In the genomic region with DNA sequence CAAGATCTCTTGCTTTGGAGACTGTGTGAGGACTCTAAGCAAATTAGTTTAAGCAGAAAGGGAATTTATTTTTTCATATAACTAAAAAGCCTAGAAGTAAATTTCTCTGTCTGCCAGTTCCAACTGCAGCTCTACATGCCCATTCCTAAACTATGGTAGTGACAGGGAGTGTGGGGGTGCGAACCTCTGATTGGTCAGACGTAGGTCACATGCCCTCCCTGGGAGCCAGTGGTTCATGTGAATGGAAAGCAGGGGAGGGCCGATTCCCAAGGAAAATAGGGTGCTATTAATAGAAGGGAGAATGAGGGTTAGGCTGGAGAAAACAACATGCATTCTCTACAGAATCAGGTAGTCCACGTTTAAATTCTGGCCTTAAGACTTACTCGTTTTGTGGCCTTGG, we compare ENCODE assay signal across 22 cellular contexts. TPM values are rescaled to one million over a fixed set of nuclear protein-coding genes. Genes with fewer than 3 reads are reported as not detected.
DNase-seq lines count a peak whose midpoint lies in the region; ATAC-seq and TF ChIP-seq lines count a peak whose summit lies in the region.
"Had no signal": no experiment of that assay in that cellular context is flagged by ENCODE, and none has a peak within 500 bp of the region (broad histone marks: within the 10 kb centered on the region; RNA-seq: fewer than 3 reads in every experiment).

No MANE protein-coding gene starts in this region.

- no peaks in the 10 kb centered on the region for H3K4me1 ChIP-seq in BE2C
- peaks cover 28% of the 10 kb centered on the region for H3K4me1 ChIP-seq in GM23338 (ENCODE audit: insufficient read depth)
- peaks cover 3 to 25% of the 10 kb centered on the region in 2 donors for H3K4me1 ChIP-seq in ascending aorta
- H3K4me1 ChIP-seq in lower lobe of right lung: peaks cover 24% of the 10 kb centered on the region
- H3K4me1 ChIP-seq in esophagus squamous epithelium: peaks cover 3 to 43% (median 14%) of the 10 kb centered on the region in 3 donors

- no peaks in the 10 kb centered on the region for H3K9me3 ChIP-seq in BE2C
- H3K9me3 ChIP-seq in ascending aorta: no peaks in the 10 kb centered on the region
- no peaks in the 10 kb centered on the region for H3K9me3 ChIP-seq in lower lobe of right lung
- no peaks in the 10 kb centered on the region for H3K9me3 ChIP-seq in esophagus squamous epithelium
- H3K9me3 ChIP-seq: HAP-1, sigmoid colon had no signal

- intact Hi-C loops in ascending aorta (cut with DNase I): no loop called here
- intact Hi-C loops in lower lobe of right lung (cut with DNase I): no loop called here
- intact Hi-C loops in esophagus squamous epithelium (cut with DNase I): no loop called here

- peaks cover 3% of the 10 kb centered on the region; the same call in 1 of the 2 replicates for H4K20me1 ChIP-seq in GM23338 (replicated peaks; ENCODE audit: insufficient read depth)

- H3K36me3 ChIP-seq in BE2C: no peaks in the 10 kb centered on the region
- H3K36me3 ChIP-seq in GM23338 (ENCODE audit: insufficient read depth): no peaks in the 10 kb centered on the region
- H3K36me3 ChIP-seq in ascending aorta: no peaks in the 10 kb centered on the region
- H3K36me3 ChIP-seq in lower lobe of right lung: no peaks in the 10 kb centered on the region
- H3K36me3 ChIP-seq in esophagus squamous epithelium: no peaks in the 10 kb centered on the region
- H3K36me3 ChIP-seq: HAP-1, sigmoid colon had no signal

- no peaks in the 10 kb centered on the region for H3K27me3 Mint-ChIP-seq in GM23338 (ENCODE audit: insufficient read depth, low read depth, poor library complexity)
- H3K27me3 Mint-ChIP-seq: activated naive CD8-positive, alpha-beta T cell treated with anti-CD3 and anti-CD28 coated beads for 36 hours; stimulated activated memory B cell treated with anti-CD40 and anti-IgM and Interleukin-4, amounts not matched to agents 10 μg/mL and 1 μg/mL and 100 μg/mL, for 72 hours had no signal

- no peaks in the 10 kb centered on the region for H3K27me3 ChIP-seq in BE2C
- no peaks in the 10 kb centered on the region for H3K27me3 ChIP-seq in GM23338 (ENCODE audit: insufficient read depth)
- no peaks in the 10 kb centered on the region for H3K27me3 ChIP-seq in ascending aorta
- no peaks in the 10 kb centered on the region for H3K27me3 ChIP-seq in lower lobe of right lung (ENCODE audit: low read depth)
- no peaks in the 10 kb centered on the region for H3K27me3 ChIP-seq in esophagus squamous epithelium
- H3K27me3 ChIP-seq: sigmoid colon had no signal

- WGBS in esophagus squamous epithelium, 2 donors: 76 to 86% methylated on average over 5 of the region's 5 CpGs

- no peak overlapping the region for H2AFZ ChIP-seq in GM23338

- no peaks in the 10 kb centered on the region for H3K9me2 ChIP-seq in GM23338 (ENCODE audit: insufficient read depth)

- TF ChIP-seq POLR2A in esophagus squamous epithelium (IDR thresholded peaks at IDR 0.05): no peak

- H3K4me3 ChIP-seq in BE2C (ENCODE audit: low read depth, low read length) (no peak overlapping the region), GM23338 (peak overlapping the region; percentile 11), ascending aorta (no peak overlapping the region), lower lobe of right lung (no peak overlapping the region), esophagus squamous epithelium (no peak overlapping the region)
- H3K4me3 ChIP-seq: HAP-1, sigmoid colon had no signal

- H3K4me2 ChIP-seq in GM23338: peak overlapping the region; percentile 39

- H3K4me1 Mint-ChIP-seq in GM23338: peaks cover 51% of the 10 kb centered on the region

- ATAC-seq in GM23338 (peak; percentile 95), HG02623 (IDR thresholded peaks at IDR 0.05; ENCODE audit: unreplicated experiment) (no peak), lower lobe of right lung (no peak)
- ATAC-seq: activated CD8-positive, alpha-beta T cell treated with anti-CD3 and anti-CD28 coated beads, Interleukin-2, amount 10 ng/mL, durations not matched to agents 7 days and 5 days; stimulated activated memory B cell treated with anti-CD40 and anti-IgM and Interleukin-4, amounts not matched to agents 10 μg/mL and 1 μg/mL and 100 μg/mL, for 72 hours had no signal

- peaks cover 11% of the 10 kb centered on the region; the same call in 2 of the 3 replicates for H3K36me3 Mint-ChIP-seq in GM23338 (ENCODE audit: low read depth)

- no peaks in the 10 kb centered on the region for H3F3A ChIP-seq in GM23338 (replicated peaks; ENCODE audit: low read depth)

- peaks cover 6% of the 10 kb centered on the region; the same call in 1 of the 3 replicates for H3K9me3 Mint-ChIP-seq in GM23338
- H3K9me3 Mint-ChIP-seq: neural crest cell; stimulated activated memory B cell treated with anti-CD40 and anti-IgM and Interleukin-4, amounts not matched to agents 10 μg/mL and 1 μg/mL and 100 μg/mL, for 72 hours had no signal

- H3K27ac ChIP-seq in GM23338 (ENCODE audit: low read depth) (peak overlapping the region; percentile 97), ascending aorta (peak overlapping the region; percentile 12 to 13), lower lobe of right lung (no peak overlapping the region), esophagus squamous epithelium (no peak overlapping the region)
- H3K27ac ChIP-seq: sigmoid colon had no signal

- DNase-seq in BE2C (peak; percentile 14), GM23338 (ENCODE audit: low spot score) (peak; percentile 85), ascending aorta (ENCODE audit: low spot score in 2 of 2) (no peak), iPS-NIHi7 (ENCODE audit: extremely low spot score) (peak; percentile 66), lower lobe of right lung (no peak), esophagus squamous epithelium (lab: John Stamatoyannopoulos, UW) (no peak)
- no peak for DNase-seq in activated CD4-positive, alpha-beta T cell treated with anti-CD3 and anti-CD28 coated beads for 4 hours
- DNase-seq: activated CD8-positive, alpha-beta T cell treated with anti-CD3 and anti-CD28 coated beads, Interleukin-2, amount 10 ng/mL, durations not matched to agents 7 days and 5 days; activated effector memory CD4-positive, alpha-beta T cell treated with anti-CD3 and anti-CD28 coated beads, Interleukin-2, amount 50 U/mL, for 16 hours; activated naive CD8-positive, alpha-beta T cell treated with anti-CD3 and anti-CD28 coated beads for 36 hours; activated T-cell treated with anti-CD3 and anti-CD28 coated beads for 4 hours; central memory CD4-positive, alpha-beta T cell; Kasumi-1; NCI-H1436 treated with DMSO at 0.1 percent for 48 hours; NCI-H446; RPMI8226; sigmoid colon; stimulated activated CD4-positive, alpha-beta T cell treated with anti-CD3 and anti-CD28 coated beads, Interleukin-4, amount 100 ng/mL, for 4 hours had no signal

- peak overlapping the region; percentile 94 for H3K27ac Mint-ChIP-seq in GM23338
- H3K27ac Mint-ChIP-seq: activated CD8-positive, alpha-beta T cell treated with anti-CD3 and anti-CD28 coated beads, Interleukin-2, amount 10 ng/mL, durations not matched to agents 7 days and 5 days; activated naive CD8-positive, alpha-beta T cell treated with anti-CD3 and anti-CD28 coated beads for 36 hours; stimulated activated memory B cell treated with anti-CD40 and anti-IgM and Interleukin-4, amounts not matched to agents 10 μg/mL and 1 μg/mL and 100 μg/mL, for 72 hours had no signal

- H3K79me2 ChIP-seq in GM23338 (replicated peaks; ENCODE audit: insufficient read depth): peaks cover 90% of the 10 kb centered on the region

- TF ChIP-seq CTCF in BE2C (IDR thresholded peaks at IDR 0.05; ENCODE audit: low read depth, low read length) (no peak), GM23338 (conservative IDR thresholded peaks at IDR 0.05; ENCODE audit: low read depth in 2 of 2) (no peak), ascending aorta (IDR thresholded peaks at IDR 0.05) (no peak), lower lobe of right lung (IDR thresholded peaks at IDR 0.05) (no peak), esophagus squamous epithelium (IDR thresholded peaks at IDR 0.05) (no peak)

- peak overlapping the region; percentile 53 for H3K4me3 Mint-ChIP-seq in GM23338
- H3K4me3 Mint-ChIP-seq: activated CD8-positive, alpha-beta T cell treated with anti-CD3 and anti-CD28 coated beads, Interleukin-2, amount 10 ng/mL, durations not matched to agents 7 days and 5 days; activated naive CD8-positive, alpha-beta T cell treated with anti-CD3 and anti-CD28 coated beads for 36 hours; neural crest cell; stimulated activated memory B cell treated with anti-CD40 and anti-IgM and Interleukin-4, amounts not matched to agents 10 μg/mL and 1 μg/mL and 100 μg/mL, for 72 hours had no signal

TF ChIP-seq in GM23338, 12 proteins besides CTCF, POLR2A, EP300 and RAD21 (continues in another document):
- TF ChIP-seq STAT1 (IDR thresholded peaks at IDR 0.05; ENCODE audit: unreplicated experiment) (no peak), CREB1 (CRISPR knock-in tag; IDR thresholded peaks at IDR 0.05; ENCODE audit: low read depth) (no peak), EZH2 (IDR thresholded peaks at IDR 0.05; ENCODE audit: low read depth, unreplicated experiment) (no peak), ZNF114 (CRISPR knock-in tag; IDR thresholded peaks at IDR 0.05) (no peak), NANOG (IDR thresholded peaks at IDR 0.05; ENCODE audit: borderline replicate concordance) (no peak), EZH2phosphoT487 (IDR thresholded peaks at IDR 0.05; ENCODE audit: unreplicated experiment) (no peak)

RNA-seq across cellular contexts. Expression of a gene that starts 7.1 kb away (rescaled TPM):
- polyA plus RNA-seq in BE2C (2012; ENCODE audit: insufficient read depth, insufficient read length, low read depth): 3.0 TPM
- 17.5 and 19.1 TPM in 2 replicates for total RNA-seq in GM23338 (2014; rRNA removed; shearing (Covaris generic))
- 9.9 TPM in 2 replicates for polyA plus RNA-seq in GM23338 (2016; fragmentation: Nextera tagmentation; extraction: Ambion mirVana)
- total RNA-seq in ascending aorta (4.5 TPM), lower lobe of right lung (11.1 TPM), esophagus squamous epithelium (1 to 10 TPM; 3.4 to 9.2 (median 6.6) TPM)

Comparison
In these comparisons a context has a peak if more than half of its experiments do, and no peak if none do; other contexts are left out.
1. DNase-seq: peak in BE2C (single experiment), GM23338 (single experiment) and iPS-NIHi7 (single experiment); none in ascending aorta (0 of 2), lower lobe of right lung (single experiment), activated CD4-positive, alpha-beta T cell treated with anti-CD3 and anti-CD28 coated beads for 4 hours (0 of 2) and esophagus squamous epithelium (single experiment).
2. H3K27ac ChIP-seq: peak in GM23338 (single experiment) and ascending aorta (2 of 2); none in lower lobe of right lung (single experiment) and esophagus squamous epithelium (0 of 4).